12 cellular contexts compared by ENCODE assay signal in the genomic region with DNA sequence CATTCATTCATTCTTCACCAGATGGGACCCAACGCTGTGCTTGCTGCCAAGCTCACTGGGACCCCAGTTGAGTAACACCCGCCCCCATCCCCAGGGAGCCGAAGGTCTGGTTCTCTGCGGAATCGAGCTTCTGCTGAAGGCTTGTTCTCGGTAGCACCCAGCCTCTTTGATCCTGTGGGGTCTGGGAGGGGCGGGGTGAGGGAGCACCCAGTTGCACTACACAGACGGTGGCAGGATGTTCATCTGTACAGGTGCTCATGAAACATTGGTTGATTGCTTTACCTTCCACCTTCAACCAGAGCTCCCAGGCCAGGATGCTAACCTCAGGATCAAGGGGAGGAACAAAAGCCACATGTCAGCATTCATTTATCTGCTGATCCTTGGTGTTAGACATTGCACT.
DNase-seq lines count a peak whose midpoint lies in the region; ATAC-seq, FAIRE-seq and TF ChIP-seq lines count a peak whose summit lies in the region.
"Had no signal": no experiment of that assay in that cellular context is flagged by ENCODE, and none has a peak within 500 bp of the region (broad histone marks: within the 10 kb centered on the region; RNA-seq: fewer than 3 reads in every experiment).

No MANE protein-coding gene starts in this region.

- no peak overlapping the region for H3K27ac Mint-ChIP-seq in CD8-positive, alpha-beta T cell
- peak overlapping the region; percentile 6 for H3K27ac Mint-ChIP-seq in neural progenitor cell
- H3K27ac Mint-ChIP-seq: CD14-positive monocyte, GM23338, H9 had no signal

- no peak for TF ChIP-seq CTCF in A549 (IDR thresholded peaks at IDR 0.05)
- TF ChIP-seq CTCF in CD8-positive, alpha-beta T cell (IDR thresholded peaks at IDR 0.05): no peak
- no peak for TF ChIP-seq CTCF in K562 (IDR thresholded peaks at IDR 0.05 in 2 of 3, conservative IDR thresholded peaks at IDR 0.05 in 1 of 3; ENCODE audit: insufficient read depth in 2 of 3, low read depth in 1 of 3, low read length in 3 of 3)
- TF ChIP-seq CTCF in neural progenitor cell (IDR thresholded peaks at IDR 0.05): no peak
- TF ChIP-seq CTCF in foreskin fibroblast (IDR thresholded peaks at IDR 0.05; ENCODE audit: low read depth, low read length): no peak

- H3K9ac ChIP-seq in K562 (ENCODE audit: insufficient read depth in 1 of 2, low read depth in 2 of 2, low read length in 2 of 2) (no peak overlapping the region), neural progenitor cell (no peak overlapping the region)

- H3K4me1 ChIP-seq in A549 (no peaks in the 10 kb centered on the region), K562 (replicated peaks in 1 of 2; ENCODE audit: control insufficient read depth in 2 of 2, insufficient read depth in 2 of 2, low read length in 2 of 2) (no peaks in the 10 kb centered on the region), neural progenitor cell (peaks cover 40% of the 10 kb centered on the region)
- H3K4me1 ChIP-seq in CD8-positive, alpha-beta T cell (ENCODE audit: insufficient read depth, low read length): no peaks in the 10 kb centered on the region
- H3K4me1 ChIP-seq: Caco-2 had no signal

- H3K4me3 ChIP-seq in A549: no peak overlapping the region
- no peak overlapping the region for H3K4me3 ChIP-seq in CD8-positive, alpha-beta T cell (ENCODE audit: low read depth, low read length)
- no peak overlapping the region for H3K4me3 ChIP-seq in K562
- no peak overlapping the region for H3K4me3 ChIP-seq in neural progenitor cell
- no peak overlapping the region for H3K4me3 ChIP-seq in foreskin fibroblast (ENCODE audit: low read depth in 1 of 2, low read length in 2 of 2)
- H3K4me3 ChIP-seq: GM23338 had no signal

- DNase-seq in A549 (ENCODE audit: low read depth in 1 of 2, low spot score in 1 of 2) (no peak), K562 (ENCODE audit: extremely low read depth in 1 of 4, low spot score in 3 of 4) (no peak), neural progenitor cell (ENCODE audit: low spot score) (no peak), foreskin fibroblast (no peak)
- peak in 1 of 7 experiments; percentile 38 for DNase-seq in CD8-positive, alpha-beta T cell
- DNase-seq: Caco-2; CD8-positive, alpha-beta memory T cell; GF-D8; H9 had no signal

- 7% methylated on average over 4 of the region's 8 CpGs for WGBS in A549 (ENCODE audit: missing lambda C conversion rate)
- 0% methylated on average over 8 of the region's 8 CpGs for WGBS in K562 (ENCODE audit: insufficient coverage, low coverage, missing lambda C conversion rate)

- no peaks in the 10 kb centered on the region for H3K36me3 Mint-ChIP-seq in CD8-positive, alpha-beta T cell
- peaks cover 2% of the 10 kb centered on the region for H3K36me3 Mint-ChIP-seq in neural progenitor cell
- H3K36me3 Mint-ChIP-seq: CD14-positive monocyte had no signal

- TF ChIP-seq RAD21 in A549 (conservative IDR thresholded peaks at IDR 0.05 in 1 of 2, IDR thresholded peaks at IDR 0.05 in 1 of 2): no peak
- no peak for TF ChIP-seq RAD21 in K562 (CRISPR knock-in tag; conservative IDR thresholded peaks at IDR 0.05 in 1 of 2, IDR thresholded peaks at IDR 0.05 in 1 of 2)

- H3K36me3 ChIP-seq in CD8-positive, alpha-beta T cell (ENCODE audit: insufficient read depth, low read length): no peaks in the 10 kb centered on the region
- H3K36me3 ChIP-seq in K562 (ENCODE audit: control insufficient read depth, insufficient read depth, low read length) (no peaks in the 10 kb centered on the region), neural progenitor cell (no peaks in the 10 kb centered on the region)

- in situ Hi-C loops in K562 (cut with MboI): no loop called here

- intact Hi-C loops in CD8-positive, alpha-beta T cell (cut with DNase I, micrococcal nuclease): no loop called here
- intact Hi-C loops in K562 (cut with micrococcal nuclease): no loop called here

- H3K9me3 ChIP-seq in A549 (no peaks in the 10 kb centered on the region), K562 (replicated peaks; ENCODE audit: control insufficient read depth, insufficient read depth, low read depth, low read length) (no peaks in the 10 kb centered on the region), neural progenitor cell (ENCODE audit: low read depth) (no peaks in the 10 kb centered on the region)
- H3K9me3 ChIP-seq in CD8-positive, alpha-beta T cell (ENCODE audit: low read length): no peaks in the 10 kb centered on the region
- H3K9me3 ChIP-seq: Caco-2 had no signal

- H3K79me2 ChIP-seq in K562 (ENCODE audit: control insufficient read depth, insufficient read depth, low read length) (no peaks in the 10 kb centered on the region), neural progenitor cell (ENCODE audit: low read depth) (no peaks in the 10 kb centered on the region)

- peak; percentile 21 to 22; a peak in 2 of 6 replicates for ATAC-seq in A549
- ATAC-seq in CD8-positive, alpha-beta T cell: peak; percentile 49
- ATAC-seq in K562: no peak
- no peak for ATAC-seq in GM21447 (IDR thresholded peaks at IDR 0.05; ENCODE audit: unreplicated experiment)

- FAIRE-seq in A549 (lab: Jason Lieb, UNC): no peak
- FAIRE-seq in K562 (lab: Jason Lieb, UNC): no peak

- no peaks in the 10 kb centered on the region for H3K9me1 ChIP-seq in K562 (ENCODE audit: control insufficient read depth, insufficient read depth, low read length)

- no peak overlapping the region for H2AFZ ChIP-seq in K562 (ENCODE audit: low read depth, low read length)
- H2AFZ ChIP-seq in neural progenitor cell (replicated peaks): no peak overlapping the region
- H2AFZ ChIP-seq: GM23338 had no signal

- TF ChIP-seq POLR2A in A549 (IDR thresholded peaks at IDR 0.05; ENCODE audit: low read length) (no peak), K562 (conservative IDR thresholded peaks at IDR 0.05) (no peak)

- H3K27ac ChIP-seq in A549: no peak overlapping the region
- no peak overlapping the region for H3K27ac ChIP-seq in CD8-positive, alpha-beta T cell (ENCODE audit: low read depth, low read length)
- H3K27ac ChIP-seq in K562 (ENCODE audit: extremely low read depth, low read depth, low read length): no peak overlapping the region
- no peak overlapping the region for H3K27ac ChIP-seq in neural progenitor cell

- no peak overlapping the region for H3K4me3 Mint-ChIP-seq in CD8-positive, alpha-beta T cell
- H3K4me3 Mint-ChIP-seq in neural progenitor cell: no peak overlapping the region
- H3K4me3 Mint-ChIP-seq: CD14-positive monocyte; CD8-positive, alpha-beta memory T cell; GM23338; H9 had no signal

- no peak overlapping the region for H3K4me2 ChIP-seq in A549
- H3K4me2 ChIP-seq in K562 (ENCODE audit: insufficient read depth, low read length): no peak overlapping the region
- no peak overlapping the region for H3K4me2 ChIP-seq in neural progenitor cell
- H3K4me2 ChIP-seq: GM23338 had no signal

- H3K4me1 Mint-ChIP-seq in CD8-positive, alpha-beta T cell (ENCODE audit: low read depth): peaks cover 12% of the 10 kb centered on the region
- peaks cover 37% of the 10 kb centered on the region for H3K4me1 Mint-ChIP-seq in neural progenitor cell
- H3K4me1 Mint-ChIP-seq: CD14-positive monocyte had no signal

- no TSS peak for BruUV-seq in K562 (replicated peaks; lab: Mats Ljungman, UMichigan)

- TF ChIP-seq EP300 in A549 (IDR thresholded peaks at IDR 0.05): no peak
- TF ChIP-seq EP300 in K562 (IDR thresholded peaks at IDR 0.05; ENCODE audit: low read length): no peak

- peaks cover 32% of the 10 kb centered on the region for H3K27me3 Mint-ChIP-seq in CD8-positive, alpha-beta T cell (ENCODE audit: low read depth)
- peaks cover 5% of the 10 kb centered on the region for H3K27me3 Mint-ChIP-seq in neural progenitor cell (ENCODE audit: insufficient read depth, low read depth)

- POLR2A ChIA-PET in A549 (lab: Yijun Ruan, JAX) (no interaction called here), K562 (lab: Yijun Ruan, JAX) (no interaction called here)
- POLR2A ChIA-PET in CD8-positive, alpha-beta T cell (lab: Charles Lee): no interaction called here

- no peaks in the 10 kb centered on the region for H3K27me3 ChIP-seq in CD8-positive, alpha-beta T cell (ENCODE audit: insufficient read depth, low read length)
- H3K27me3 ChIP-seq in K562 (ENCODE audit: control insufficient read depth in 2 of 2, insufficient read depth in 2 of 2, low read length in 2 of 2) (peaks cover 3 to 27% of the 10 kb centered on the region in 2 experiments; a peak in 3 of 5 replicates), neural progenitor cell (no peaks in the 10 kb centered on the region)

- peaks cover 24% of the 10 kb centered on the region for H3F3A ChIP-seq in neural progenitor cell (ENCODE audit: low read depth)

- H4K20me1 ChIP-seq in K562 (replicated peaks; ENCODE audit: control insufficient read depth, insufficient read depth, low read length): no peaks in the 10 kb centered on the region
- H4K20me1 ChIP-seq in neural progenitor cell (ENCODE audit: low read depth): no peaks in the 10 kb centered on the region

- CTCF ChIA-PET in A549 (lab: Yijun Ruan, JAX): interaction anchor here (1.3 kb wide), 1 partner anchor 79 kb away, joined by 3 read pairs; no protein-coding TSS in a partner anchor
- CTCF ChIA-PET in CD8-positive, alpha-beta T cell (lab: Charles Lee): no interaction called here
- CTCF ChIA-PET in K562 (lab: Yijun Ruan, JAX; ENCODE audit: low intra/inter-chr PET ratio): no interaction called here

- H3K9me3 Mint-ChIP-seq in CD8-positive, alpha-beta T cell: no peaks in the 10 kb centered on the region
- peaks cover 3% of the 10 kb centered on the region for H3K9me3 Mint-ChIP-seq in neural progenitor cell
- H3K9me3 Mint-ChIP-seq: GM23338 had no signal

TF ChIP-seq in A549, 52 proteins besides CTCF, POLR2A, EP300 and RAD21:
- no peak for TF ChIP-seq RNF2 (IDR thresholded peaks at IDR 0.05; ENCODE audit: borderline replicate concordance, low read depth)
- TF ChIP-seq ZFP36 (IDR thresholded peaks at IDR 0.05; ENCODE audit: borderline replicate concordance, partially characterized antibody): no peak
- TF ChIP-seq RFX5 (IDR thresholded peaks at IDR 0.05): no peak
- TF ChIP-seq NPAS2 (CRISPR knock-in tag; IDR thresholded peaks at IDR 0.05; ENCODE audit: borderline replicate concordance): no peak
- TF ChIP-seq KDM1A (IDR thresholded peaks at IDR 0.05; ENCODE audit: low read depth): no peak
- no peak for TF ChIP-seq HOXA7 (CRISPR knock-in tag; IDR thresholded peaks at IDR 0.05)
- no peak for TF ChIP-seq HOXB5 (CRISPR knock-in tag; IDR thresholded peaks at IDR 0.05)
- TF ChIP-seq HOXB13 (CRISPR knock-in tag; IDR thresholded peaks at IDR 0.05; ENCODE audit: low read depth): no peak

TF ChIP-seq in K562, 482 proteins besides CTCF, POLR2A, EP300 and RAD21:
- TF ChIP-seq ZNF24 (IDR thresholded peaks at IDR 0.05): 0 out of 2 replicates have a peak, but pooled peaks have one; percentile 78
- TF ChIP-seq, protein P1, sequence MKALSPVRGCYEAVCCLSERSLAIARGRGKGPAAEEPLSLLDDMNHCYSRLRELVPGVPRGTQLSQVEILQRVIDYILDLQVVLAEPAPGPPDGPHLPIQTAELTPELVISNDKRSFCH (CRISPR knock-in tag; IDR thresholded peaks at IDR 0.05): no peak
- TF ChIP-seq, protein P1 (tag; IDR thresholded peaks at IDR 0.05): no peak
TF ChIP-seq in K562: peak in this region for 1.

Comparison
In these comparisons a context has a peak if more than half of its experiments do, and no peak if none do; other contexts are left out.
1. ATAC-seq: peak in A549 (2 of 2) and CD8-positive, alpha-beta T cell (single experiment); none in K562 (single experiment) and GM21447 (single experiment).